In the genomic region with DNA sequence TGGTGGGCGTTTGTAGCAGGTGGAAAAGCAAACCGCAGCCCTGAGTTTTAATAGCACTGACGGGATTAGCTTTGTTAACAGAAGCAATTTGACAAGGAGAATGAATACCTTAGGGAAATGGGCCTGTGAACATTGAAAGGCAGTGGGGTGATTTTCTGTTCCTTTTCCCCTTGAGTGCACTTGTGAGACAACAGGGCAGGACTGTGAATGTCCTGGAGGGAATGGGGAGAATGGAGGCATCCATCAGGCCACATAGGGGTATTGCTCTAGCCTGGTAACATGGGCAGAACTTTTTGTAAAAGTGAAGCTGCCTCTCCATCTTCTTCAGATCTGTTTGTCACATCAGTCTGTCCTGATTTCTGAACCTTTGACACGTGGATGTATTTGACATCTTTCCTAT, we compare ENCODE assay signal across 21 cellular contexts. TPM values are rescaled to one million over a fixed set of nuclear protein-coding genes. Genes with fewer than 3 reads are reported as not detected.
"Had no signal": no experiment of that assay in that cellular context is flagged by ENCODE, and none has a peak within 500 bp of the region (broad histone marks: within the 10 kb centered on the region; RNA-seq: fewer than 3 reads in every experiment).

No MANE protein-coding gene starts in this region.

- H3K27ac ChIP-seq: dorsolateral prefrontal cortex, heart left ventricle, stomach, thoracic aorta, upper lobe of left lung, uterus had no signal

- H3K36me3 ChIP-seq: heart left ventricle, stomach, thoracic aorta, upper lobe of left lung, uterus had no signal

- H3K4me1 Mint-ChIP-seq: stimulated activated memory B cell treated with anti-CD40 and anti-IgM and Interleukin-4, amounts not matched to agents 10 μg/mL and 1 μg/mL and 100 μg/mL, for 72 hours had no signal

- H3K9me3 ChIP-seq: heart left ventricle, mucosa of descending colon, stomach, thoracic aorta, upper lobe of left lung, uterus had no signal

- H3K4me3 Mint-ChIP-seq: naive thymus-derived CD8-positive, alpha-beta T cell; stimulated activated memory B cell treated with anti-CD40 and anti-IgM and Interleukin-4, amounts not matched to agents 10 μg/mL and 1 μg/mL and 100 μg/mL, for 72 hours had no signal

- ATAC-seq: esophagus mucosa; heart left ventricle; left lobe of liver; mucosa of descending colon; naive thymus-derived CD8-positive, alpha-beta T cell; right cardiac atrium; stimulated activated memory B cell treated with anti-CD40 and anti-IgM and Interleukin-4, amounts not matched to agents 10 μg/mL and 1 μg/mL and 100 μg/mL, for 72 hours had no signal

- H3K36me3 Mint-ChIP-seq: naive thymus-derived CD8-positive, alpha-beta T cell; stimulated activated memory B cell treated with anti-CD40 and anti-IgM and Interleukin-4, amounts not matched to agents 10 μg/mL and 1 μg/mL and 100 μg/mL, for 72 hours had no signal

- H3K4me1 ChIP-seq: heart left ventricle, upper lobe of left lung, uterus had no signal

- DNase-seq: cortex of kidney; dorsolateral prefrontal cortex; effector CD8-positive, alpha-beta T cell; heart left ventricle; hippocampal formation; kidney glomerular epithelial cell; mammary epithelial cell; mucosa of descending colon; naive thymus-derived CD8-positive, alpha-beta T cell; posterior cingulate gyrus; right cardiac atrium; stimulated activated CD4-positive, alpha-beta T cell treated with anti-CD3 and anti-CD28 coated beads, Interleukin-4, amount 100 ng/mL, for 24 hours; stomach; substantia nigra; upper lobe of left lung; uterus had no signal

- H3K4me3 ChIP-seq: dorsolateral prefrontal cortex, heart left ventricle, mucosa of descending colon, stomach, thoracic aorta, upper lobe of left lung, uterus had no signal

- H3K27me3 ChIP-seq: upper lobe of left lung, uterus had no signal

- H3K27ac Mint-ChIP-seq: naive thymus-derived CD8-positive, alpha-beta T cell; stimulated activated memory B cell treated with anti-CD40 and anti-IgM and Interleukin-4, amounts not matched to agents 10 μg/mL and 1 μg/mL and 100 μg/mL, for 72 hours had no signal

RNA-seq across cellular contexts. Expression of a gene that starts 26.2 kb away (rescaled TPM):
- total RNA-seq: mesenteric fat pad had no signal
- polyA plus RNA-seq: naive thymus-derived CD8-positive, alpha-beta T cell had no signal
